Comparison of ENCODE assay signal across 11 cellular contexts in the genomic region with DNA sequence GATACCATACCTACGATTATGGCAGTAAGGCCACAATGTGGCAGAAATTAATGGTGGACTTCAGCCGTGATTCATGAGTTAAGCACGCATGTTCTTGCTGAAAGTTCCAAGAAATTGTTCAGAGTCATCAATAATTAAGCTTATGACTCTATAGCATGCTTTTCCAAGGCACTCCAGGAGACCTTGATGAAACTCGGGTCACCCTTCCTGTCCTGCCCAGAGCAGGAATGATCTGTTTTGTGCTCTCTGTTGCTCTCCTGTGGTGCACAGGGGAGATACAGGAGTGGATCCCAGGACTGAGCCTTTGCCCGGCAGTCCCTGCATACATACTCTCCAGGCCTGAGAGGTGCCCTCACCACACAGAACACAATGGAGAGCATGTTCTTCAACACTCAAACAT.
A peak's percentile ranks its signal among the peaks of the same experiment; 100 is the strongest.
DNase-seq lines count a peak whose midpoint lies in the region; ATAC-seq and TF ChIP-seq lines count a peak whose summit lies in the region.
"Had no signal": no experiment of that assay in that cellular context is flagged by ENCODE, and none has a peak within 500 bp of the region (broad histone marks: within the 10 kb centered on the region; RNA-seq: fewer than 3 reads in every experiment).

No MANE protein-coding gene starts in this region.

- 40 to 41% methylated on average over 5 of the region's 5 CpGs for WGBS in body of pancreas, 2 donors

- no peak overlapping the region for H3K27ac Mint-ChIP-seq in activated T-helper 2 cell treated with anti-CD3 and anti-CD28 coated beads, Interferon-gamma antibody, Interleukin-2, Interleukin-4, amounts not matched to agents 10 μg/mL and 5 μg/mL and 100 μg/mL, durations not matched to agents 14 hours and 24 hours and 36 hours

- no peak for TF ChIP-seq POLR2A in body of pancreas (IDR thresholded peaks at IDR 0.05)

- peaks cover 7% of the 10 kb centered on the region for H3K9me3 Mint-ChIP-seq in activated T-helper 2 cell treated with anti-CD3 and anti-CD28 coated beads, Interferon-gamma antibody, Interleukin-2, Interleukin-4, amounts not matched to agents 10 μg/mL and 5 μg/mL and 100 μg/mL, durations not matched to agents 14 hours and 24 hours and 36 hours

- no peak overlapping the region for H3K4me3 Mint-ChIP-seq in activated T-helper 2 cell treated with anti-CD3 and anti-CD28 coated beads, Interferon-gamma antibody, Interleukin-2, Interleukin-4, amounts not matched to agents 10 μg/mL and 5 μg/mL and 100 μg/mL, durations not matched to agents 14 hours and 24 hours and 36 hours (ENCODE audit: low read depth)

- H3K27ac ChIP-seq in body of pancreas: peak overlapping the region in 1 of 4 donors; percentile 6
- H3K27ac ChIP-seq: SK-N-MC had no signal

- H3K4me3 ChIP-seq in body of pancreas: no peak overlapping the region
- H3K4me3 ChIP-seq: lung, SK-N-MC had no signal

- peaks cover 67% of the 10 kb centered on the region for H3K36me3 Mint-ChIP-seq in activated T-helper 2 cell treated with anti-CD3 and anti-CD28 coated beads, Interferon-gamma antibody, Interleukin-2, Interleukin-4, amounts not matched to agents 10 μg/mL and 5 μg/mL and 100 μg/mL, durations not matched to agents 14 hours and 24 hours and 36 hours (ENCODE audit: low read depth)

- intact Hi-C loops in body of pancreas (cut with DNase I): loop anchor here (10.0 kb wide), 1 partner anchor 213 kb away; no protein-coding TSS in a partner anchor
- intact Hi-C loops in left colon (cut with DNase I, micrococcal nuclease): loop anchor here in 1 of 2 donors (10.0 kb wide), 1 partner anchor 397 kb away; no protein-coding TSS in a partner anchor
- intact Hi-C loops in activated T-helper 2 cell treated with anti-CD3 and anti-CD28 coated beads, Interferon-gamma antibody, Interleukin-2, Interleukin-4, amounts not matched to agents 10 μg/mL and 5 μg/mL and 100 μg/mL, durations not matched to agents 14 hours and 24 hours and 36 hours (cut with micrococcal nuclease): loop anchor here (5.0 kb wide), 1 partner anchor 124 kb away; no protein-coding TSS in a partner anchor

- DNase-seq in COLO829 (ENCODE audit: low spot score) (peak; percentile 87), HuH-7.5 (ENCODE audit: low spot score) (peak; percentile 60), body of pancreas (peak; percentile 25 to 37 (median 35)), left colon (no peak), NOMO-1 (lab: John Stamatoyannopoulos, UW; ENCODE audit: unreplicated experiment in 2 of 2) (no peak), GOT3 (lab: John Stamatoyannopoulos, UW) (no peak)
- DNase-seq in activated T-helper 2 cell treated with anti-CD3 and anti-CD28 coated beads, Interferon-gamma antibody, Interleukin-2, Interleukin-4, amounts not matched to agents 10 μg/mL and 5 μg/mL and 100 μg/mL, durations not matched to agents 14 hours and 24 hours and 36 hours (ENCODE audit: low spot score): no peak
- DNase-seq: amniotic stem cell had no signal

- peaks cover 30% of the 10 kb centered on the region for H3K4me1 ChIP-seq in body of pancreas

- no peaks in the 10 kb centered on the region for H3K9me3 ChIP-seq in body of pancreas

- no peaks in the 10 kb centered on the region for H3K27me3 ChIP-seq in body of pancreas

- no peaks in the 10 kb centered on the region for H3K27me3 Mint-ChIP-seq in activated T-helper 2 cell treated with anti-CD3 and anti-CD28 coated beads, Interferon-gamma antibody, Interleukin-2, Interleukin-4, amounts not matched to agents 10 μg/mL and 5 μg/mL and 100 μg/mL, durations not matched to agents 14 hours and 24 hours and 36 hours (ENCODE audit: low read depth)

- ATAC-seq in body of pancreas (peak; percentile 62), left colon (peak; percentile 85), HG03565 (IDR thresholded peaks at IDR 0.05; ENCODE audit: unreplicated experiment) (no peak)

- no peaks in the 10 kb centered on the region for H3K36me3 ChIP-seq in body of pancreas (replicated peaks in 1 of 2; ENCODE audit: insufficient read depth in 1 of 2, low read depth in 2 of 2)

- H3K4me1 Mint-ChIP-seq in activated T-helper 2 cell treated with anti-CD3 and anti-CD28 coated beads, Interferon-gamma antibody, Interleukin-2, Interleukin-4, amounts not matched to agents 10 μg/mL and 5 μg/mL and 100 μg/mL, durations not matched to agents 14 hours and 24 hours and 36 hours (ENCODE audit: low read depth): peaks cover 18% of the 10 kb centered on the region

- TF ChIP-seq CTCF in body of pancreas (IDR thresholded peaks at IDR 0.05): peak in 5 of 7 experiments; percentile 4 to 46 (median 41)

Comparison
In these comparisons a context has a peak if more than half of its experiments do, and no peak if none do; other contexts are left out.
1. DNase-seq: peak in COLO829 (single experiment), HuH-7.5 (single experiment) and body of pancreas (4 of 4); none in left colon (0 of 2), NOMO-1 (0 of 2), activated T-helper 2 cell treated with anti-CD3 and anti-CD28 coated beads, Interferon-gamma antibody, Interleukin-2, Interleukin-4, amounts not matched to agents 10 μg/mL and 5 μg/mL and 100 μg/mL, durations not matched to agents 14 hours and 24 hours and 36 hours (single experiment) and GOT3 (single experiment).